8 cellular contexts compared by ENCODE assay signal in the genomic region with DNA sequence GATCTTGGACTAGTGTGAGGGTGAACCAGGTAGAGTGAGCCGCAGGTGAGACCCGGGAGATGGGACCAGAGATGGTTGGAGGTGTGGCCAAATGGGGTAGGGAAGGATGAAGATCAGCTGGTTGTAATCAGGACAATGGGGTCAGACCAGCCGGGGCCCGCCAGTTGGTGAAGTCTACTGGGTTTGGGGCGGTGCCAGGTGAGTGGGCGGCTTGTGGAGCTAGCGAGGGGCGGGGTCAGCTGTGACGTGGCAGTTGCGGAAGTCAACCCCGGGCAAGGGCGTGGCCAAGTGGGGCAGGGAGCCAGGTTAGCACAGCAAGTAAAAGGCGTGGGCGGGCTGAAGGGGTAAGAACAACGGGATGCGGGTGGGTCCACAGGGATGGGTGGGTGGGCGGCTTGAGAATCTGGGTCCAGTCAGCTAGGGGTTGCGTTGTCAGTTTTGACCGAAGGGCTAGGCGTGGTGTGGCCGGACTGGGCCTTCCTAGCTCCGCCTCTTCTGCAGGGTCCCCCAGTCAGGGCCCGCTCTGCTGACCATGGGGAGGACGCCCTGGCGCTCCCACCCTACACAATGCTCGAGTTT. TPM values are rescaled to one million over a fixed set of nuclear protein-coding genes. Genes with fewer than 3 reads are reported as not detected.
A peak's percentile ranks its signal among the peaks of the same experiment; 100 is the strongest.
DNase-seq lines count a peak whose midpoint lies in the region; ATAC-seq and TF ChIP-seq lines count a peak whose summit lies in the region.

No MANE protein-coding gene starts in this region.

- TF ChIP-seq POLR2A in heart left ventricle (IDR thresholded peaks at IDR 0.05) (no peak), prostate gland (IDR thresholded peaks at IDR 0.05) (no peak), upper lobe of left lung (IDR thresholded peaks at IDR 0.05) (no peak)

- H3K4me1 ChIP-seq in heart left ventricle (peaks cover 0 to 25% (median 7%) of the 10 kb centered on the region in 12 donors), prostate gland (replicated peaks) (no peaks in the 10 kb centered on the region), upper lobe of left lung (peaks cover 7 to 23% (median 17%) of the 10 kb centered on the region in 4 donors)

- WGBS in heart left ventricle, 4 donors, result 6 to 16% (median 7%) methylated on average over 24 to 26 of the region's 26 CpGs
- WGBS in prostate gland, result 10% methylated on average over 17 of the region's 26 CpGs
- WGBS in upper lobe of left lung, 2 donors, result 6 to 12% methylated on average over 21 to 22 of the region's 26 CpGs

- intact Hi-C loops in heart left ventricle (cut with DNase I) (no loop called here), prostate gland (cut with DNase I) (no loop called here)

- H3K9me3 ChIP-seq in heart left ventricle (no peaks in the 10 kb centered on the region), prostate gland (no peaks in the 10 kb centered on the region), upper lobe of left lung (no peaks in the 10 kb centered on the region)

- H3K4me1 Mint-ChIP-seq in activated naive CD8-positive, alpha-beta T cell treated with anti-CD3 and anti-CD28 coated beads for 36 hours, result peaks cover 16% of the 10 kb centered on the region

- ATAC-seq in HG03103 (IDR thresholded peaks at IDR 0.05; ENCODE audit: low read depth, unreplicated experiment) (peak; percentile 46), heart left ventricle (peak; percentile 44 to 82 (median 73)), upper lobe of left lung (ENCODE audit: low FRiP score in 2 of 2) (peak; percentile 83 to 85), HG03520 (IDR thresholded peaks at IDR 0.05; ENCODE audit: unreplicated experiment) (no peak)

- H3K36me3 ChIP-seq in heart left ventricle, result no peaks in the 10 kb centered on the region
- no peaks in the 10 kb centered on the region for H3K36me3 ChIP-seq in prostate gland
- H3K36me3 ChIP-seq in upper lobe of left lung, result no peaks in the 10 kb centered on the region

- H3K9me3 Mint-ChIP-seq in activated naive CD8-positive, alpha-beta T cell treated with anti-CD3 and anti-CD28 coated beads for 36 hours, result no peaks in the 10 kb centered on the region

- peak; percentile 84 for DNase-seq in SK-MEL-5 (ENCODE audit: low read depth, low spot score)
- DNase-seq in activated naive CD8-positive, alpha-beta T cell treated with anti-CD3 and anti-CD28 coated beads for 36 hours, result peak; percentile 93
- DNase-seq in heart left ventricle, result peak; percentile 92 to 96 (median 93)
- DNase-seq in prostate gland (ENCODE audit: low spot score), result peak; percentile 93
- peak; percentile 96 to 97 for DNase-seq in upper lobe of left lung

- H3K27me3 ChIP-seq in heart left ventricle (no peaks in the 10 kb centered on the region), prostate gland (replicated peaks; ENCODE audit: insufficient read depth) (no peaks in the 10 kb centered on the region), upper lobe of left lung (no peaks in the 10 kb centered on the region)

- H3K4me3 Mint-ChIP-seq in activated naive CD8-positive, alpha-beta T cell treated with anti-CD3 and anti-CD28 coated beads for 36 hours, result peak overlapping the region; percentile 66

- no peak for TF ChIP-seq EP300 in upper lobe of left lung (IDR thresholded peaks at IDR 0.05)

- H3K27ac ChIP-seq in heart left ventricle (peak overlapping the region in 9 of 12 donors; percentile 2 to 70 (median 46)), prostate gland (peak overlapping the region; percentile 16 to 39), upper lobe of left lung (peak overlapping the region; percentile 41 to 83 (median 71))

- no peaks in the 10 kb centered on the region for H3K27me3 Mint-ChIP-seq in activated naive CD8-positive, alpha-beta T cell treated with anti-CD3 and anti-CD28 coated beads for 36 hours

- H3K36me3 Mint-ChIP-seq in activated naive CD8-positive, alpha-beta T cell treated with anti-CD3 and anti-CD28 coated beads for 36 hours, result no peaks in the 10 kb centered on the region

- H3K4me3 ChIP-seq in GM12875 (ENCODE audit: low read depth, low read length) (peak overlapping the region; percentile 49), heart left ventricle (peak overlapping the region; percentile 23 to 64 (median 52)), prostate gland (peak overlapping the region; percentile 30 to 41), upper lobe of left lung (peak overlapping the region; percentile 24 to 68 (median 57))

- H3K27ac Mint-ChIP-seq in activated naive CD8-positive, alpha-beta T cell treated with anti-CD3 and anti-CD28 coated beads for 36 hours, result peak overlapping the region; percentile 83

- TF ChIP-seq CTCF in GM12875 (IDR thresholded peaks at IDR 0.05; ENCODE audit: borderline replicate concordance, insufficient read depth, low read depth, low read length), result no peak
- no peak for TF ChIP-seq CTCF in heart left ventricle (IDR thresholded peaks at IDR 0.05)
- no peak for TF ChIP-seq CTCF in prostate gland (IDR thresholded peaks at IDR 0.05)
- TF ChIP-seq CTCF in upper lobe of left lung (IDR thresholded peaks at IDR 0.05), result no peak

- in situ Hi-C loops in SK-MEL-5 (cut with HindIII; ENCODE audit: low pct_unique_long_range_greater_than_20kb, low sequenced_read_pairs), result no loop called here

RNA-seq across cellular contexts. Expression of a gene that starts 25.5 kb away (rescaled TPM):
- 85.5 and 97.6 TPM in 2 replicates for total RNA-seq in SK-MEL-5 (2014; rRNA removed; shearing (Covaris generic))
- 99.1 and 105 TPM in 2 replicates for polyA plus RNA-seq in SK-MEL-5 (2015; cell fraction: cytosol; rRNA removed)
- polyA plus RNA-seq in SK-MEL-5 (2015; cell fraction: nucleus; rRNA removed), result 19.7 and 21.3 TPM in 2 replicates
- 100 to 1,000 TPM; 163 TPM for total RNA-seq in activated naive CD8-positive, alpha-beta T cell treated with anti-CD3 and anti-CD28 coated beads for 36 hours
- total RNA-seq in heart left ventricle (100 to 1,000 TPM; 147 to 233 (median 198) TPM), prostate gland (100 to 1,000 TPM; 132 to 230 TPM), upper lobe of left lung (100 to 1,000 TPM in 1 of 6 donors, 10 to 100 TPM in 5; 63.9 to 112 (median 94.7) TPM)
- 100 to 1,000 TPM in 1 of 2 donors, 10 to 100 TPM in 1; 89.2 to 122 TPM for polyA plus RNA-seq in heart left ventricle

RNA-seq across cellular contexts. Expression of a gene that starts 49.6 kb away (rescaled TPM):
- total RNA-seq in SK-MEL-5 (2014; rRNA removed; shearing (Covaris generic)), result 0.08 and 0.16 TPM in 2 replicates
- 0.30 and 0.43 TPM in 2 replicates for polyA plus RNA-seq in SK-MEL-5 (2015; cell fraction: cytosol; rRNA removed)
- polyA plus RNA-seq in SK-MEL-5 (2015; cell fraction: nucleus; rRNA removed), result 1.8 and 3.6 TPM in 2 replicates
- under 1 TPM; 0.60 to 0.68 TPM for total RNA-seq in activated naive CD8-positive, alpha-beta T cell treated with anti-CD3 and anti-CD28 coated beads for 36 hours
- under 1 TPM in 7 of 9 donors, not detected in 2; 0.12 to 0.53 (median 0.35) TPM for total RNA-seq in heart left ventricle
- polyA plus RNA-seq in heart left ventricle, result under 1 TPM; 0.21 to 0.30 TPM
- total RNA-seq in prostate gland, result 1 to 10 TPM in 1 of 2 donors, under 1 TPM in 1; 0.32 to 8.3 TPM
- 1 to 10 TPM; 2.0 to 9.4 (median 3.9) TPM for total RNA-seq in upper lobe of left lung
